Comparison of ENCODE assay signal across 8 cellular contexts in genomic region chr19:18603255-18603957, GRCh38. TPM values are rescaled to one million over a fixed set of nuclear protein-coding genes. Genes with fewer than 3 reads are reported as not detected.
DNase-seq lines count a peak whose midpoint lies in the region; ATAC-seq and TF ChIP-seq lines count a peak whose summit lies in the region.

No MANE protein-coding gene starts in this region.

- H3K27me3 Mint-ChIP-seq in activated CD8-positive, alpha-beta T cell treated with anti-CD3 and anti-CD28 coated beads, Interleukin-2, amount 10 ng/mL, durations not matched to agents 7 days and 5 days (ENCODE audit: low read depth) = peaks cover 47% of the 10 kb centered on the region

- no peaks in the 10 kb centered on the region for H3K9me3 Mint-ChIP-seq in activated CD8-positive, alpha-beta T cell treated with anti-CD3 and anti-CD28 coated beads, Interleukin-2, amount 10 ng/mL, durations not matched to agents 7 days and 5 days (ENCODE audit: insufficient read depth)

- POLR2A ChIA-PET in activated CD8-positive, alpha-beta T cell treated with anti-CD3 and anti-CD28 coated beads, Interleukin-2, amount 10 ng/mL, durations not matched to agents 7 days and 5 days (lab: Charles Lee) = no interaction called here

- no peak overlapping the region for H3K4me3 ChIP-seq in GM12875 (ENCODE audit: low read depth, low read length)
- peak overlapping the region; percentile 18; the same call in 1 of the 2 replicates for H3K4me3 ChIP-seq in iPS DF 6.9 (ENCODE audit: low read length)
- H3K4me3 ChIP-seq in prostate gland = no peak overlapping the region

- H3K27ac Mint-ChIP-seq in activated CD8-positive, alpha-beta T cell treated with anti-CD3 and anti-CD28 coated beads, Interleukin-2, amount 10 ng/mL, durations not matched to agents 7 days and 5 days = no peak overlapping the region

- H3K4me1 ChIP-seq in iPS DF 6.9 (ENCODE audit: control insufficient read depth, insufficient read depth, low read length) = peaks cover 7% of the 10 kb centered on the region
- H3K4me1 ChIP-seq in prostate gland (replicated peaks) = peaks cover 10% of the 10 kb centered on the region

- intact Hi-C loops in prostate gland (cut with DNase I) = no loop called here

- peak; percentile 90 for DNase-seq in 8988T
- peak; percentile 34 for DNase-seq in activated CD8-positive, alpha-beta T cell treated with anti-CD3 and anti-CD28 coated beads, Interleukin-2, amount 10 ng/mL, durations not matched to agents 7 days and 5 days
- DNase-seq in iPS DF 6.9 (ENCODE audit: low read depth, low spot score) = no peak
- no peak for DNase-seq in prostate gland (ENCODE audit: low spot score)

- no peaks in the 10 kb centered on the region for H3K36me3 Mint-ChIP-seq in activated CD8-positive, alpha-beta T cell treated with anti-CD3 and anti-CD28 coated beads, Interleukin-2, amount 10 ng/mL, durations not matched to agents 7 days and 5 days (ENCODE audit: low read depth)

- TF ChIP-seq CTCF in GM12875 (IDR thresholded peaks at IDR 0.05; ENCODE audit: borderline replicate concordance, insufficient read depth, low read depth, low read length) = peak; percentile 30; the same call in 1 of the 2 replicates
- TF ChIP-seq CTCF in prostate gland (IDR thresholded peaks at IDR 0.05) = no peak

- no peak for TF ChIP-seq POLR2A in prostate gland (IDR thresholded peaks at IDR 0.05)

- peaks cover 52% of the 10 kb centered on the region for H3K27me3 ChIP-seq in iPS DF 6.9 (ENCODE audit: control insufficient read depth, insufficient read depth, low read length)
- H3K27me3 ChIP-seq in prostate gland (replicated peaks; ENCODE audit: insufficient read depth) = peaks cover 16% of the 10 kb centered on the region

- ATAC-seq in activated CD8-positive, alpha-beta T cell treated with anti-CD3 and anti-CD28 coated beads, Interleukin-2, amount 10 ng/mL, durations not matched to agents 7 days and 5 days = peak; percentile 46
- ATAC-seq in activated CD4-positive, CD25-positive, alpha-beta regulatory T cell treated with anti-CD3 and anti-CD28 coated beads, Interleukin-2, amount 50 U/mL, for 24 hours = no peak
- ATAC-seq in GM18867 (IDR thresholded peaks at IDR 0.05; ENCODE audit: unreplicated experiment) = no peak
- ATAC-seq in HG02610 (IDR thresholded peaks at IDR 0.05; ENCODE audit: unreplicated experiment) = no peak

- H3K27ac ChIP-seq in iPS DF 6.9 (ENCODE audit: low read length) (no peak overlapping the region), prostate gland (no peak overlapping the region)

- WGBS in iPS DF 6.9 (ENCODE audit: insufficient coverage, insufficient read length) = no CpG with 5 or more reads among the region's 32 CpGs
- WGBS in prostate gland = 20% methylated on average over 24 of the region's 32 CpGs

- no peak overlapping the region for H3K4me3 Mint-ChIP-seq in activated CD8-positive, alpha-beta T cell treated with anti-CD3 and anti-CD28 coated beads, Interleukin-2, amount 10 ng/mL, durations not matched to agents 7 days and 5 days

- peaks cover 7% of the 10 kb centered on the region for H3K4me1 Mint-ChIP-seq in activated CD8-positive, alpha-beta T cell treated with anti-CD3 and anti-CD28 coated beads, Interleukin-2, amount 10 ng/mL, durations not matched to agents 7 days and 5 days (ENCODE audit: low read depth)

- no peaks in the 10 kb centered on the region; the same call in 1 of the 2 replicates for H3K36me3 ChIP-seq in iPS DF 6.9 (ENCODE audit: control insufficient read depth, insufficient read depth, low read length)
- H3K36me3 ChIP-seq in prostate gland = no peaks in the 10 kb centered on the region

- H3K9me3 ChIP-seq in iPS DF 6.9 (ENCODE audit: control insufficient read depth, insufficient read depth, low read length) (no peaks in the 10 kb centered on the region), prostate gland (no peaks in the 10 kb centered on the region)

- CTCF ChIA-PET in activated CD8-positive, alpha-beta T cell treated with anti-CD3 and anti-CD28 coated beads, Interleukin-2, amount 10 ng/mL, durations not matched to agents 7 days and 5 days (lab: Charles Lee) = interaction anchor here (0.8 kb wide), 1 partner anchor 12 kb away, joined by 3 read pairs; no protein-coding TSS in a partner anchor

RNA-seq across cellular contexts. Expression of gene CRLF1, which starts 3.2 kb away (rescaled TPM):
- not detected for total RNA-seq in activated CD8-positive, alpha-beta T cell treated with anti-CD3 and anti-CD28 coated beads, Interleukin-2, amount 10 ng/mL, durations not matched to agents 7 days and 5 days
- 10 to 100 TPM in 1 of 2 donors, 1 to 10 TPM in 1; 2.6 to 12.6 TPM for total RNA-seq in prostate gland

RNA-seq across cellular contexts. Expression of gene TMEM59L, which starts 9.3 kb away (rescaled TPM):
- not detected for total RNA-seq in activated CD8-positive, alpha-beta T cell treated with anti-CD3 and anti-CD28 coated beads, Interleukin-2, amount 10 ng/mL, durations not matched to agents 7 days and 5 days
- total RNA-seq in prostate gland = 1 to 10 TPM in 1 of 2 donors, under 1 TPM in 1; 0.27 to 3.6 TPM

RNA-seq across cellular contexts. Expression of gene REX1BD, which starts 14.8 kb away (rescaled TPM):
- 10 to 100 TPM; 91.5 to 98.7 TPM for total RNA-seq in activated CD8-positive, alpha-beta T cell treated with anti-CD3 and anti-CD28 coated beads, Interleukin-2, amount 10 ng/mL, durations not matched to agents 7 days and 5 days
- total RNA-seq in prostate gland = 100 to 1,000 TPM in 1 of 2 donors, 10 to 100 TPM in 1; 98.9 to 149 TPM

RNA-seq across cellular contexts. Expression of gene UBA52, which starts 31.7 kb away (rescaled TPM):
- 1,000 to 10,000 TPM; 1,452 to 1,556 TPM for total RNA-seq in activated CD8-positive, alpha-beta T cell treated with anti-CD3 and anti-CD28 coated beads, Interleukin-2, amount 10 ng/mL, durations not matched to agents 7 days and 5 days
- total RNA-seq in prostate gland = 100 to 1,000 TPM; 646 to 738 TPM

RNA-seq across cellular contexts. Expression of gene KLHL26, which starts 33.4 kb away (rescaled TPM):
- 10 to 100 TPM; 13.2 to 13.4 TPM for total RNA-seq in activated CD8-positive, alpha-beta T cell treated with anti-CD3 and anti-CD28 coated beads, Interleukin-2, amount 10 ng/mL, durations not matched to agents 7 days and 5 days
- 10 to 100 TPM in 1 of 2 donors, 1 to 10 TPM in 1; 9.1 to 18.4 TPM for total RNA-seq in prostate gland

Comparison
In these comparisons a context has a peak if more than half of its experiments do, and no peak if none do; other contexts are left out.
1. DNase-seq: peak in 8988T (single experiment) and activated CD8-positive, alpha-beta T cell treated with anti-CD3 and anti-CD28 coated beads, Interleukin-2, amount 10 ng/mL, durations not matched to agents 7 days and 5 days (single experiment); none in iPS DF 6.9 (single experiment) and prostate gland (single experiment).